1 cellular context compared by ENCODE assay signal in genomic region chr16:81096715-81097208, GRCh38.
TF ChIP-seq lines count a peak whose summit lies in the region.

No MANE protein-coding gene starts in this region.

TF ChIP-seq in HepG2, 621 proteins besides CTCF, POLR2A, EP300 and RAD21 (continued from another document and continues in another):
- TF ChIP-seq ZNF281 (CRISPR knock-in tag; IDR thresholded peaks at IDR 0.05; ENCODE audit: borderline replicate concordance) = no peak
- TF ChIP-seq ZNF292 (CRISPR knock-in tag; IDR thresholded peaks at IDR 0.05; ENCODE audit: borderline replicate concordance, low read depth) = no peak
- peak; percentile 39; the same call in 1 of the 2 replicates for TF ChIP-seq NKX3-1 (CRISPR knock-in tag; IDR thresholded peaks at IDR 0.05)
- no peak for TF ChIP-seq RXRB (CRISPR knock-in tag; IDR thresholded peaks at IDR 0.05; ENCODE audit: borderline replicate concordance)
- peak; percentile 34; the same call in 1 of the 2 replicates for TF ChIP-seq CBX5 (CRISPR knock-in tag; IDR thresholded peaks at IDR 0.05; ENCODE audit: borderline replicate concordance)
- no peak for TF ChIP-seq SIN3B (IDR thresholded peaks at IDR 0.05; ENCODE audit: low read length)
- 0 out of 2 replicates have a peak, but pooled peaks have one; percentile 40 for TF ChIP-seq SATB2 (CRISPR knock-in tag; IDR thresholded peaks at IDR 0.05)
- TF ChIP-seq ZNF780A (CRISPR knock-in tag; IDR thresholded peaks at IDR 0.05) = no peak
- no peak for TF ChIP-seq ETS1 (CRISPR knock-in tag; IDR thresholded peaks at IDR 0.05)
- TF ChIP-seq SUZ12 (IDR thresholded peaks at IDR 0.05; ENCODE audit: low read depth, low read length) = no peak
- no peak for TF ChIP-seq ZSCAN9 (CRISPR knock-in tag; IDR thresholded peaks at IDR 0.05; ENCODE audit: borderline replicate concordance)
- TF ChIP-seq MEIS1 (CRISPR knock-in tag; IDR thresholded peaks at IDR 0.05; ENCODE audit: borderline replicate concordance) = no peak
- no peak for TF ChIP-seq GLMP (CRISPR knock-in tag; IDR thresholded peaks at IDR 0.05; ENCODE audit: borderline replicate concordance)
- no peak for TF ChIP-seq LRRFIP1 (CRISPR knock-in tag; conservative IDR thresholded peaks at IDR 0.05)
- TF ChIP-seq HIVEP1 (CRISPR knock-in tag; IDR thresholded peaks at IDR 0.05) = peak; percentile 19; the same call in 1 of the 2 replicates
- no peak for TF ChIP-seq ZNF142 (CRISPR knock-in tag; IDR thresholded peaks at IDR 0.05)
- TF ChIP-seq ZMAT5 (CRISPR knock-in tag; IDR thresholded peaks at IDR 0.05; ENCODE audit: borderline replicate concordance, low read depth) = no peak
- no peak for TF ChIP-seq FOXP4 (CRISPR knock-in tag; IDR thresholded peaks at IDR 0.05)
- 0 out of 2 replicates have a peak, but pooled peaks have one; percentile 36 for TF ChIP-seq ZFAT (CRISPR knock-in tag; conservative IDR thresholded peaks at IDR 0.05)
- TF ChIP-seq REL (CRISPR knock-in tag; conservative IDR thresholded peaks at IDR 0.05) = no peak
- TF ChIP-seq MXI1 (IDR thresholded peaks at IDR 0.05; ENCODE audit: borderline replicate concordance, low read depth, low read length) = no peak
- no peak for TF ChIP-seq HMGXB4 (CRISPR knock-in tag; IDR thresholded peaks at IDR 0.05; ENCODE audit: borderline replicate concordance in 1 of 2, low read depth in 1 of 2)
- no peak for TF ChIP-seq ELF4 (CRISPR knock-in tag; IDR thresholded peaks at IDR 0.05; ENCODE audit: borderline replicate concordance)
- TF ChIP-seq SCMH1 (CRISPR knock-in tag; IDR thresholded peaks at IDR 0.05; ENCODE audit: borderline replicate concordance) = no peak
- no peak for TF ChIP-seq TAF15 (IDR thresholded peaks at IDR 0.05; ENCODE audit: low read depth, low read length, poor library complexity, severe bottlenecking)
- no peak for TF ChIP-seq ZNF574 (CRISPR knock-in tag; IDR thresholded peaks at IDR 0.05)
- TF ChIP-seq EEA1 (CRISPR knock-in tag; IDR thresholded peaks at IDR 0.05; ENCODE audit: borderline replicate concordance) = no peak
- TF ChIP-seq JARID2 (CRISPR knock-in tag; IDR thresholded peaks at IDR 0.05; ENCODE audit: insufficient replicate concordance) = no peak
